ENCODE assay signal across 1 cellular context in the genomic region with DNA sequence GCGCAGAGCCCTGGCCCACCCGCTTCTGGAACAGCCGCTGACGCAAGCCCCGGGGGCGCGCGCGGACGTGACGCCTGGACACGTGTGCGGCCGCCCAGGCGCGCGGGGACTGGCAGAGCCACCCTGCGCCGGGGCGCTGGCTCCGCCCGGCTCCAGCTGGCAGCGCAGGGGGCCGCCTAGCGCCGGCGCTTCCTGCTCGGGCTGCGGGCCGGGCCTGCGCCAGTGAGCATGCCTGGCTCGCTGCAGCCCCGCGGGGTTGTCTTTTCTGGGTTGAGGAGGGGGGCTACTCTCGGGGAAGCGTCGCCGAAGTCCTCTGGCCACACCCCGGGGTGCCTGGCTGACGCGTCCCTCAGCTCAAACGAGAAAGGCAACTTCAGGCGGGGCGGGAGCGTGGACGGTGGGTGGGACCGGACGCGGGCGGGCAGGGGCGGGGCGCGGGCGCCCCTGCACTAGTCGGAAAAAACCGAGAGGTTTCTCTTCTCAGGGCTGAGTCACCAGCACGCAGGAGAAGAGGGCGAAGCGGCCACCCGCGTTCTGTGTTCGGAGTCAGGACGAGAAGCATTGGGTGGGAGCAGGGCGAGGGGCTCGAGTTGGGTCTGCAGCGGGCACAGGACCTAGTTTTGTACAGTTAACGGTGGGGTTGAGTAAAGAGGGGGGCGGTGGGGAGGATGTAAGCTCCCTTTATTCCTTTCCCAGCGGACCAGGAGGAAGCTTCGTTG.
TF ChIP-seq lines count a peak whose summit lies in the region.

A gene with protein sequence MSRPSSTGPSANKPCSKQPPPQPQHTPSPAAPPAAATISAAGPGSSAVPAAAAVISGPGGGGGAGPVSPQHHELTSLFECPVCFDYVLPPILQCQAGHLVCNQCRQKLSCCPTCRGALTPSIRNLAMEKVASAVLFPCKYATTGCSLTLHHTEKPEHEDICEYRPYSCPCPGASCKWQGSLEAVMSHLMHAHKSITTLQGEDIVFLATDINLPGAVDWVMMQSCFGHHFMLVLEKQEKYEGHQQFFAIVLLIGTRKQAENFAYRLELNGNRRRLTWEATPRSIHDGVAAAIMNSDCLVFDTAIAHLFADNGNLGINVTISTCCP (minus strand): TSS at position 48 of the 719 bp plus-strand sequence. CDS start 320 bp downstream, outside the sequence.

TF ChIP-seq in K562, 482 proteins besides CTCF, POLR2A, EP300 and RAD21 (continued from another document and continues in another):
- TF ChIP-seq, protein P1, sequence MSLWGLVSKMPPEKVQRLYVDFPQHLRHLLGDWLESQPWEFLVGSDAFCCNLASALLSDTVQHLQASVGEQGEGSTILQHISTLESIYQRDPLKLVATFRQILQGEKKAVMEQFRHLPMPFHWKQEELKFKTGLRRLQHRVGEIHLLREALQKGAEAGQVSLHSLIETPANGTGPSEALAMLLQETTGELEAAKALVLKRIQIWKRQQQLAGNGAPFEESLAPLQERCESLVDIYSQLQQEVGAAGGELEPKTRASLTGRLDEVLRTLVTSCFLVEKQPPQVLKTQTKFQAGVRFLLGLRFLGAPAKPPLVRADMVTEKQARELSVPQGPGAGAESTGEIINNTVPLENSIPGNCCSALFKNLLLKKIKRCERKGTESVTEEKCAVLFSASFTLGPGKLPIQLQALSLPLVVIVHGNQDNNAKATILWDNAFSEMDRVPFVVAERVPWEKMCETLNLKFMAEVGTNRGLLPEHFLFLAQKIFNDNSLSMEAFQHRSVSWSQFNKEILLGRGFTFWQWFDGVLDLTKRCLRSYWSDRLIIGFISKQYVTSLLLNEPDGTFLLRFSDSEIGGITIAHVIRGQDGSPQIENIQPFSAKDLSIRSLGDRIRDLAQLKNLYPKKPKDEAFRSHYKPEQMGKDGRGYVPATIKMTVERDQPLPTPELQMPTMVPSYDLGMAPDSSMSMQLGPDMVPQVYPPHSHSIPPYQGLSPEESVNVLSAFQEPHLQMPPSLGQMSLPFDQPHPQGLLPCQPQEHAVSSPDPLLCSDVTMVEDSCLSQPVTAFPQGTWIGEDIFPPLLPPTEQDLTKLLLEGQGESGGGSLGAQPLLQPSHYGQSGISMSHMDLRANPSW (CRISPR knock-in tag; IDR thresholded peaks at IDR 0.05): no peak
- TF ChIP-seq DDX20 (tag; IDR thresholded peaks at IDR 0.05; ENCODE audit: low read depth): no peak
- no peak for TF ChIP-seq BHLHE40 (IDR thresholded peaks at IDR 0.05; ENCODE audit: low read length)
- no peak for TF ChIP-seq ZNF408 (CRISPR knock-in tag; IDR thresholded peaks at IDR 0.05; ENCODE audit: low read depth)
- TF ChIP-seq, protein P2, sequence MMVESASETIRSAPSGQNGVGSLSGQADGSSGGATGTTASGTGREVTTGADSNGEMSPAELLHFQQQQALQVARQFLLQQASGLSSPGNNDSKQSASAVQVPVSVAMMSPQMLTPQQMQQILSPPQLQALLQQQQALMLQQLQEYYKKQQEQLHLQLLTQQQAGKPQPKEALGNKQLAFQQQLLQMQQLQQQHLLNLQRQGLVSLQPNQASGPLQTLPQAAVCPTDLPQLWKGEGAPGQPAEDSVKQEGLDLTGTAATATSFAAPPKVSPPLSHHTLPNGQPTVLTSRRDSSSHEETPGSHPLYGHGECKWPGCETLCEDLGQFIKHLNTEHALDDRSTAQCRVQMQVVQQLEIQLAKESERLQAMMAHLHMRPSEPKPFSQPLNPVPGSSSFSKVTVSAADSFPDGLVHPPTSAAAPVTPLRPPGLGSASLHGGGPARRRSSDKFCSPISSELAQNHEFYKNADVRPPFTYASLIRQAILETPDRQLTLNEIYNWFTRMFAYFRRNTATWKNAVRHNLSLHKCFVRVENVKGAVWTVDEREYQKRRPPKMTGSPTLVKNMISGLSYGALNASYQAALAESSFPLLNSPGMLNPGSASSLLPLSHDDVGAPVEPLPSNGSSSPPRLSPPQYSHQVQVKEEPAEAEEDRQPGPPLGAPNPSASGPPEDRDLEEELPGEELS (CRISPR knock-in tag; IDR thresholded peaks at IDR 0.05; ENCODE audit: borderline replicate concordance): no peak
- peak; percentile 57; the same call in 1 of the 2 replicates for TF ChIP-seq EP400 (IDR thresholded peaks at IDR 0.05)
- peak; percentile 72 for TF ChIP-seq PCBP1 (IDR thresholded peaks at IDR 0.05; ENCODE audit: low read depth, low read length, poor library complexity, severe bottlenecking)
- peak; percentile 50 for TF ChIP-seq ETV1 (tag; conservative IDR thresholded peaks at IDR 0.05; ENCODE audit: low read depth)
- TF ChIP-seq NEUROD1 (IDR thresholded peaks at IDR 0.05; ENCODE audit: borderline replicate concordance, low read depth, low read length, partially characterized antibody): peak; percentile 22
- no peak for TF ChIP-seq HMG20A (CRISPR knock-in tag; conservative IDR thresholded peaks at IDR 0.05)
- TF ChIP-seq, protein P3, sequence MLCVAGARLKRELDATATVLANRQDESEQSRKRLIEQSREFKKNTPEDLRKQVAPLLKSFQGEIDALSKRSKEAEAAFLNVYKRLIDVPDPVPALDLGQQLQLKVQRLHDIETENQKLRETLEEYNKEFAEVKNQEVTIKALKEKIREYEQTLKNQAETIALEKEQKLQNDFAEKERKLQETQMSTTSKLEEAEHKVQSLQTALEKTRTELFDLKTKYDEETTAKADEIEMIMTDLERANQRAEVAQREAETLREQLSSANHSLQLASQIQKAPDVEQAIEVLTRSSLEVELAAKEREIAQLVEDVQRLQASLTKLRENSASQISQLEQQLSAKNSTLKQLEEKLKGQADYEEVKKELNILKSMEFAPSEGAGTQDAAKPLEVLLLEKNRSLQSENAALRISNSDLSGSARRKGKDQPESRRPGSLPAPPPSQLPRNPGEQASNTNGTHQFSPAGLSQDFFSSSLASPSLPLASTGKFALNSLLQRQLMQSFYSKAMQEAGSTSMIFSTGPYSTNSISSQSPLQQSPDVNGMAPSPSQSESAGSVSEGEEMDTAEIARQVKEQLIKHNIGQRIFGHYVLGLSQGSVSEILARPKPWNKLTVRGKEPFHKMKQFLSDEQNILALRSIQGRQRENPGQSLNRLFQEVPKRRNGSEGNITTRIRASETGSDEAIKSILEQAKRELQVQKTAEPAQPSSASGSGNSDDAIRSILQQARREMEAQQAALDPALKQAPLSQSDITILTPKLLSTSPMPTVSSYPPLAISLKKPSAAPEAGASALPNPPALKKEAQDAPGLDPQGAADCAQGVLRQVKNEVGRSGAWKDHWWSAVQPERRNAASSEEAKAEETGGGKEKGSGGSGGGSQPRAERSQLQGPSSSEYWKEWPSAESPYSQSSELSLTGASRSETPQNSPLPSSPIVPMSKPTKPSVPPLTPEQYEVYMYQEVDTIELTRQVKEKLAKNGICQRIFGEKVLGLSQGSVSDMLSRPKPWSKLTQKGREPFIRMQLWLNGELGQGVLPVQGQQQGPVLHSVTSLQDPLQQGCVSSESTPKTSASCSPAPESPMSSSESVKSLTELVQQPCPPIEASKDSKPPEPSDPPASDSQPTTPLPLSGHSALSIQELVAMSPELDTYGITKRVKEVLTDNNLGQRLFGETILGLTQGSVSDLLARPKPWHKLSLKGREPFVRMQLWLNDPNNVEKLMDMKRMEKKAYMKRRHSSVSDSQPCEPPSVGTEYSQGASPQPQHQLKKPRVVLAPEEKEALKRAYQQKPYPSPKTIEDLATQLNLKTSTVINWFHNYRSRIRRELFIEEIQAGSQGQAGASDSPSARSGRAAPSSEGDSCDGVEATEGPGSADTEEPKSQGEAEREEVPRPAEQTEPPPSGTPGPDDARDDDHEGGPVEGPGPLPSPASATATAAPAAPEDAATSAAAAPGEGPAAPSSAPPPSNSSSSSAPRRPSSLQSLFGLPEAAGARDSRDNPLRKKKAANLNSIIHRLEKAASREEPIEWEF (CRISPR knock-in tag; IDR thresholded peaks at IDR 0.05): no peak
- peak; percentile 7; the same call in 1 of the 2 replicates for TF ChIP-seq E2F3 (CRISPR knock-in tag; IDR thresholded peaks at IDR 0.05)
- no peak for TF ChIP-seq CREBBP (IDR thresholded peaks at IDR 0.05; ENCODE audit: low read depth, low read length)
- no peak for TF ChIP-seq ZNF324 (CRISPR knock-in tag; IDR thresholded peaks at IDR 0.05)
- TF ChIP-seq MAFG (tag; conservative IDR thresholded peaks at IDR 0.05): no peak
- no peak for TF ChIP-seq CBX2 (IDR thresholded peaks at IDR 0.05; ENCODE audit: insufficient read depth, low read length, poor library complexity, severe bottlenecking)
- no peak for TF ChIP-seq FOS (IDR thresholded peaks at IDR 0.05; ENCODE audit: extremely low read depth, insufficient read length)
- no peak for TF ChIP-seq RBM25 (IDR thresholded peaks at IDR 0.05; ENCODE audit: low read depth, low read length, severe bottlenecking)
- peak; percentile 94; the same call in 1 of the 2 replicates for TF ChIP-seq HDGF (IDR thresholded peaks at IDR 0.05)
- no peak for TF ChIP-seq ZNF696 (CRISPR knock-in tag; conservative IDR thresholded peaks at IDR 0.05)
- no peak for TF ChIP-seq CCNT2 (IDR thresholded peaks at IDR 0.05; ENCODE audit: borderline replicate concordance, extremely low read depth, insufficient read length, low read depth, low read length)
- TF ChIP-seq, protein P4, sequence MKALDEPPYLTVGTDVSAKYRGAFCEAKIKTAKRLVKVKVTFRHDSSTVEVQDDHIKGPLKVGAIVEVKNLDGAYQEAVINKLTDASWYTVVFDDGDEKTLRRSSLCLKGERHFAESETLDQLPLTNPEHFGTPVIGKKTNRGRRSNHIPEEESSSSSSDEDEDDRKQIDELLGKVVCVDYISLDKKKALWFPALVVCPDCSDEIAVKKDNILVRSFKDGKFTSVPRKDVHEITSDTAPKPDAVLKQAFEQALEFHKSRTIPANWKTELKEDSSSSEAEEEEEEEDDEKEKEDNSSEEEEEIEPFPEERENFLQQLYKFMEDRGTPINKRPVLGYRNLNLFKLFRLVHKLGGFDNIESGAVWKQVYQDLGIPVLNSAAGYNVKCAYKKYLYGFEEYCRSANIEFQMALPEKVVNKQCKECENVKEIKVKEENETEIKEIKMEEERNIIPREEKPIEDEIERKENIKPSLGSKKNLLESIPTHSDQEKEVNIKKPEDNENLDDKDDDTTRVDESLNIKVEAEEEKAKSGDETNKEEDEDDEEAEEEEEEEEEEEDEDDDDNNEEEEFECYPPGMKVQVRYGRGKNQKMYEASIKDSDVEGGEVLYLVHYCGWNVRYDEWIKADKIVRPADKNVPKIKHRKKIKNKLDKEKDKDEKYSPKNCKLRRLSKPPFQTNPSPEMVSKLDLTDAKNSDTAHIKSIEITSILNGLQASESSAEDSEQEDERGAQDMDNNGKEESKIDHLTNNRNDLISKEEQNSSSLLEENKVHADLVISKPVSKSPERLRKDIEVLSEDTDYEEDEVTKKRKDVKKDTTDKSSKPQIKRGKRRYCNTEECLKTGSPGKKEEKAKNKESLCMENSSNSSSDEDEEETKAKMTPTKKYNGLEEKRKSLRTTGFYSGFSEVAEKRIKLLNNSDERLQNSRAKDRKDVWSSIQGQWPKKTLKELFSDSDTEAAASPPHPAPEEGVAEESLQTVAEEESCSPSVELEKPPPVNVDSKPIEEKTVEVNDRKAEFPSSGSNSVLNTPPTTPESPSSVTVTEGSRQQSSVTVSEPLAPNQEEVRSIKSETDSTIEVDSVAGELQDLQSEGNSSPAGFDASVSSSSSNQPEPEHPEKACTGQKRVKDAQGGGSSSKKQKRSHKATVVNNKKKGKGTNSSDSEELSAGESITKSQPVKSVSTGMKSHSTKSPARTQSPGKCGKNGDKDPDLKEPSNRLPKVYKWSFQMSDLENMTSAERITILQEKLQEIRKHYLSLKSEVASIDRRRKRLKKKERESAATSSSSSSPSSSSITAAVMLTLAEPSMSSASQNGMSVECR (CRISPR knock-in tag; IDR thresholded peaks at IDR 0.05): 0 out of 2 replicates have a peak, but pooled peaks have one; percentile 35
- 0 out of 2 replicates have a peak, but pooled peaks have one; percentile 82 for TF ChIP-seq ERF (CRISPR knock-in tag; IDR thresholded peaks at IDR 0.05)
- TF ChIP-seq PURB (CRISPR knock-in tag; IDR thresholded peaks at IDR 0.05; ENCODE audit: low read depth): no peak
- TF ChIP-seq, protein P5, sequence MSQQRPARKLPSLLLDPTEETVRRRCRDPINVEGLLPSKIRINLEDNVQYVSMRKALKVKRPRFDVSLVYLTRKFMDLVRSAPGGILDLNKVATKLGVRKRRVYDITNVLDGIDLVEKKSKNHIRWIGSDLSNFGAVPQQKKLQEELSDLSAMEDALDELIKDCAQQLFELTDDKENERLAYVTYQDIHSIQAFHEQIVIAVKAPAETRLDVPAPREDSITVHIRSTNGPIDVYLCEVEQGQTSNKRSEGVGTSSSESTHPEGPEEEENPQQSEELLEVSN (IDR thresholded peaks at IDR 0.05; ENCODE audit: borderline replicate concordance in 1 of 2, extremely low read depth in 1 of 2, insufficient read depth in 1 of 2, insufficient read length in 1 of 2, low read depth in 1 of 2, low read length in 1 of 2, poor library complexity in 1 of 2, severe bottlenecking in 1 of 2): peak; percentile 30 to 66
- TF ChIP-seq KAT2B (IDR thresholded peaks at IDR 0.05; ENCODE audit: low read depth, low read length): no peak
- no peak for TF ChIP-seq KLF10 (CRISPR knock-in tag; IDR thresholded peaks at IDR 0.05)
- TF ChIP-seq, protein P6, sequence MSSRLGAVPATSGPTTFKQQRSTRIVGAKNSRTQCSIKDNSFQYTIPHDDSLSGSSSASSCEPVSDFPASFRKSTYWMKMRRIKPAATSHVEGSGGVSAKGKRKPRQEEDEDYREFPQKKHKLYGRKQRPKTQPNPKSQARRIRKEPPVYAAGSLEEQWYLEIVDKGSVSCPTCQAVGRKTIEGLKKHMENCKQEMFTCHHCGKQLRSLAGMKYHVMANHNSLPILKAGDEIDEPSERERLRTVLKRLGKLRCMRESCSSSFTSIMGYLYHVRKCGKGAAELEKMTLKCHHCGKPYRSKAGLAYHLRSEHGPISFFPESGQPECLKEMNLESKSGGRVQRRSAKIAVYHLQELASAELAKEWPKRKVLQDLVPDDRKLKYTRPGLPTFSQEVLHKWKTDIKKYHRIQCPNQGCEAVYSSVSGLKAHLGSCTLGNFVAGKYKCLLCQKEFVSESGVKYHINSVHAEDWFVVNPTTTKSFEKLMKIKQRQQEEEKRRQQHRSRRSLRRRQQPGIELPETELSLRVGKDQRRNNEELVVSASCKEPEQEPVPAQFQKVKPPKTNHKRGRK (tag; IDR thresholded peaks at IDR 0.05): no peak
- peak; percentile 40; the same call in 1 of the 2 replicates for TF ChIP-seq ZNF316 (IDR thresholded peaks at IDR 0.05)
- no peak for TF ChIP-seq ZNF695 (CRISPR knock-in tag; IDR thresholded peaks at IDR 0.05)
- no peak for TF ChIP-seq NCOR1 (IDR thresholded peaks at IDR 0.05)
- peak; percentile 78 for TF ChIP-seq POLR2B (IDR thresholded peaks at IDR 0.05; ENCODE audit: low read depth, partially characterized antibody)
